ENCODE assay signal across 31 cellular contexts in the genomic region with DNA sequence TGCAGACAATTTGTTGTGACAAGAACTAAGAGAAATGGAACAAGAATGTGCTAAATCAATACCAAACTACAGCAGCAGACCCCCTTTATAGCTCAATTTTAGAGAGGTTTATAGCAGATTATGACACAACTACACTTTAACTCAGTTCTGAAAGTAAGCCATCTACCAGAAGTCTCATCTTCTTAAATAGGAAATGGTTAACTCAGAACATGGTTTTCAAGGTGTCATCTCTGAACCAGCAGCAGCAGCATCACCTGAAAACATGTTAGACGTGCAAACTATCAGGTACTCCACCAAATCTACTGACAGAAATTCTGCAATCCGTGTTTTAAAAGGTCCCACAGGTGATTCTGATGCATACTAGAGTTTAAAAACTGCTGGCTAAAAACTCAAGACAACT.
"Had no signal": no experiment of that assay in that cellular context is flagged by ENCODE, and none has a peak within 500 bp of the region (broad histone marks: within the 10 kb centered on the region; RNA-seq: fewer than 3 reads in every experiment).

No MANE protein-coding gene starts in this region.

- H3K27ac Mint-ChIP-seq: activated CD4-positive, alpha-beta memory T cell treated with anti-CD3 and anti-CD28 coated beads, Interleukin-2, amount 10 ng/mL, durations not matched to agents 7 days and 5 days; activated naive CD4-positive, alpha-beta T cell treated with anti-CD3 and anti-CD28 coated beads, Interleukin-2, amount 50 U/mL, for 24 hours; activated naive CD8-positive, alpha-beta T cell treated with anti-CD3 and anti-CD28 coated beads, Interleukin-2, amount 10 ng/mL, durations not matched to agents 7 days and 5 days; activated T-cell treated with anti-CD3 and anti-CD28 coated beads, Interleukin-2, amount 50 U/mL, for 72 hours; activated T-helper 2 cell treated with anti-CD3 and anti-CD28 coated beads, Interferon-gamma antibody, Interleukin-2, Interleukin-4, amounts not matched to agents 10 μg/mL and 5 μg/mL and 100 μg/mL, durations not matched to agents 14 hours and 24 hours and 36 hours had no signal

- H3K9me3 Mint-ChIP-seq: activated CD4-positive, alpha-beta memory T cell treated with anti-CD3 and anti-CD28 coated beads, Interleukin-2, amount 10 ng/mL, durations not matched to agents 7 days and 5 days; activated naive CD4-positive, alpha-beta T cell treated with anti-CD3 and anti-CD28 coated beads, Interleukin-2, amount 50 U/mL, for 24 hours; activated naive CD8-positive, alpha-beta T cell treated with anti-CD3 and anti-CD28 coated beads, Interleukin-2, amount 10 ng/mL, durations not matched to agents 7 days and 5 days; activated T-helper 2 cell treated with anti-CD3 and anti-CD28 coated beads, Interferon-gamma antibody, Interleukin-2, Interleukin-4, amounts not matched to agents 10 μg/mL and 5 μg/mL and 100 μg/mL, durations not matched to agents 14 hours and 24 hours and 36 hours; central memory CD8-positive, alpha-beta T cell had no signal

- ATAC-seq: Right ventricle myocardium inferior had no signal

- H3K36me3 Mint-ChIP-seq: activated naive CD4-positive, alpha-beta T cell treated with anti-CD3 and anti-CD28 coated beads, Interleukin-2, amount 50 U/mL, for 24 hours; activated naive CD8-positive, alpha-beta T cell treated with anti-CD3 and anti-CD28 coated beads, Interleukin-2, amount 10 ng/mL, durations not matched to agents 7 days and 5 days had no signal

- H3K4me3 Mint-ChIP-seq: activated CD4-positive, alpha-beta memory T cell treated with anti-CD3 and anti-CD28 coated beads, Interleukin-2, amount 10 ng/mL, durations not matched to agents 7 days and 5 days; activated naive CD4-positive, alpha-beta T cell treated with anti-CD3 and anti-CD28 coated beads, Interleukin-2, amount 50 U/mL, for 24 hours; activated naive CD8-positive, alpha-beta T cell treated with anti-CD3 and anti-CD28 coated beads, Interleukin-2, amount 10 ng/mL, durations not matched to agents 7 days and 5 days; activated T-cell treated with anti-CD3 and anti-CD28 coated beads, Interleukin-2, amount 50 U/mL, for 72 hours; central memory CD8-positive, alpha-beta T cell had no signal

- DNase-seq: activated CD4-positive, alpha-beta memory T cell treated with anti-CD3 and anti-CD28 coated beads, Interleukin-2, amount 10 ng/mL, durations not matched to agents 7 days and 5 days; activated CD4-positive, alpha-beta T cell treated with anti-CD3 and anti-CD28 coated beads for 1 hour; activated CD4-positive, alpha-beta T cell treated with anti-CD3 and anti-CD28 coated beads for 48 hours; activated CD4-positive, CD25-positive, alpha-beta regulatory T cell; activated gamma-delta T cell; activated naive CD4-positive, alpha-beta T cell treated with Interleukin-2 at 50 U/mL for 16 hours; activated naive CD8-positive, alpha-beta T cell treated with anti-CD3 and anti-CD28 coated beads, Interleukin-2, amount 10 ng/mL, durations not matched to agents 7 days and 5 days; activated T-cell treated with anti-CD3 and anti-CD28 coated beads, Interleukin-2, amount 50 U/mL, for 1 hour; activated T-cell treated with anti-CD3 and anti-CD28 coated beads, Interleukin-2, amount 50 U/mL, for 72 hours; amygdala; NCI-H1092 treated with DMSO at 0.1 percent for 48 hours; NCI-H1417; NCI-H187 treated with DMSO at 0.1 percent for 48 hours; NCI-H2081; NCI-H2171 treated with DMSO at 0.1 percent for 48 hours; NCI-H226; NCI-H524; PC-9; SIG-M5; SW 1271; T-helper 1 cell; T-helper 9 cell; WERI-Rb-1 had no signal

- H3K36me3 ChIP-seq: ascending aorta, cardiac muscle cell, WERI-Rb-1 had no signal

- H3K27me3 ChIP-seq: ascending aorta had no signal

- H3K4me1 Mint-ChIP-seq: activated CD4-positive, alpha-beta memory T cell treated with anti-CD3 and anti-CD28 coated beads, Interleukin-2, amount 10 ng/mL, durations not matched to agents 7 days and 5 days; activated naive CD4-positive, alpha-beta T cell treated with anti-CD3 and anti-CD28 coated beads, Interleukin-2, amount 50 U/mL, for 24 hours; activated naive CD8-positive, alpha-beta T cell treated with anti-CD3 and anti-CD28 coated beads, Interleukin-2, amount 10 ng/mL, durations not matched to agents 7 days and 5 days; central memory CD8-positive, alpha-beta T cell had no signal

- H3K4me3 ChIP-seq: cardiac muscle cell, PC-9 had no signal

- H3K27ac ChIP-seq: cardiac muscle cell, KMS-11, PC-9, RWPE1, WERI-Rb-1 had no signal

- H3K9me3 ChIP-seq: ascending aorta had no signal
